In genomic region chr10:120938822-120939221, GRCh38 we compare ENCODE assay signal across 26 cellular contexts.
A peak's percentile ranks its signal among the peaks of the same experiment; 100 is the strongest.
DNase-seq lines count a peak whose midpoint lies in the region; ATAC-seq, FAIRE-seq and TF ChIP-seq lines count a peak whose summit lies in the region.
"Had no signal": no experiment of that assay in that cellular context is flagged by ENCODE, and none has a peak within 500 bp of the region (broad histone marks: within the 10 kb centered on the region; RNA-seq: fewer than 3 reads in every experiment).

No MANE protein-coding gene starts in this region.

- no peak overlapping the region for H3K27ac ChIP-seq in HepG2 (ENCODE audit: extremely low read length, insufficient read depth, low read length)
- H3K27ac ChIP-seq in right lobe of liver: no peak overlapping the region
- H3K27ac ChIP-seq in neuronal stem cell (replicated peaks; ENCODE audit: low read length): no peak overlapping the region
- no peak overlapping the region for H3K27ac ChIP-seq in sigmoid colon
- H3K27ac ChIP-seq: BLaER1 had no signal

- H3K18ac ChIP-seq in neuronal stem cell (ENCODE audit: low read length): peak overlapping the region; percentile 32

- H3K4ac ChIP-seq in neuronal stem cell (ENCODE audit: low read length): no peak overlapping the region

- TF ChIP-seq CTCF in HepG2 (CRISPR knock-in tag; IDR thresholded peaks at IDR 0.05) (no peak), right lobe of liver (IDR thresholded peaks at IDR 0.05) (no peak), sigmoid colon (IDR thresholded peaks at IDR 0.05) (no peak)

- TF ChIP-seq RAD21 in HepG2 (CRISPR knock-in tag; IDR thresholded peaks at IDR 0.05): no peak

- H3K4me2 ChIP-seq in HepG2 (ENCODE audit: low read depth, low read length): peak overlapping the region; percentile 23; the same call in 1 of the 2 replicates
- no peak overlapping the region for H3K4me2 ChIP-seq in neuronal stem cell (ENCODE audit: insufficient read depth, low read length, poor library complexity, severe bottlenecking)
- H3K4me2 ChIP-seq: BLaER1 had no signal

- in situ Hi-C loops in HepG2 (cut with HindIII; ENCODE audit: extremely low pct_ligation_motif_present, low pct_unique_long_range_greater_than_20kb): no loop called here

- FAIRE-seq in HepG2 (lab: Jason Lieb, UNC): no peak
- FAIRE-seq: A204.1, GM12878, GM12892, GM18507 had no signal

- no TSS peak for BruUV-seq in HepG2 (replicated peaks; lab: Mats Ljungman, UMichigan)

- H4K20me1 ChIP-seq in HepG2 (ENCODE audit: insufficient read depth, low read length): no peaks in the 10 kb centered on the region
- H4K20me1 ChIP-seq: BLaER1 had no signal

- POLR2A ChIA-PET in HepG2 (lab: Yijun Ruan, JAX): no interaction called here

- no peak overlapping the region for H2BK15ac ChIP-seq in neuronal stem cell (ENCODE audit: low read length)

- TF ChIP-seq EP300 in HepG2 (IDR thresholded peaks at IDR 0.05; ENCODE audit: low read depth in 2 of 2, low read length in 2 of 2) (no peak), HepG2 (CRISPR knock-in tag; IDR thresholded peaks at IDR 0.05; ENCODE audit: borderline replicate concordance) (no peak), sigmoid colon (IDR thresholded peaks at IDR 0.05) (no peak)

- H3K79me2 ChIP-seq in HepG2 (ENCODE audit: insufficient read depth, low read length): no peaks in the 10 kb centered on the region

- peak overlapping the region; percentile 66 for H3K14ac ChIP-seq in neuronal stem cell (ENCODE audit: low read length)

- H4K91ac ChIP-seq in neuronal stem cell (ENCODE audit: low read depth, low read length, poor library complexity): no peak overlapping the region

- intact Hi-C loops in HepG2 (cut with micrococcal nuclease; ENCODE audit: unreplicated experiment): no loop called here
- intact Hi-C loops in right lobe of liver (cut with DNase I): no loop called here
- intact Hi-C loops in sigmoid colon (cut with DNase I): no loop called here

- no peaks in the 10 kb centered on the region; a peak in 1 of 5 replicates for H3K27me3 ChIP-seq in HepG2 (ENCODE audit: control insufficient read depth in 1 of 2, insufficient read depth in 2 of 2, low read length in 2 of 2)
- H3K27me3 ChIP-seq in right lobe of liver: no peaks in the 10 kb centered on the region
- H3K27me3 ChIP-seq in neuronal stem cell (ENCODE audit: control insufficient read depth in 3 of 3, insufficient read depth in 3 of 3, low read depth in 1 of 3, low read length in 3 of 3): peaks cover 0 to 21% (median 0%) of the 10 kb centered on the region in 3 experiments
- H3K27me3 ChIP-seq in sigmoid colon: no peaks in the 10 kb centered on the region
- H3K27me3 ChIP-seq: BE2C, BLaER1 had no signal

- H2AFZ ChIP-seq in HepG2 (ENCODE audit: low read length) (no peak overlapping the region), neuronal stem cell (ENCODE audit: low read length) (no peak overlapping the region)

- no peak overlapping the region for H2BK5ac ChIP-seq in neuronal stem cell (ENCODE audit: low read length)

- TF ChIP-seq POLR2A in HepG2 (IDR thresholded peaks at IDR 0.05; ENCODE audit: insufficient read depth in 1 of 2, low read depth in 2 of 2, low read length in 2 of 2) (no peak), right lobe of liver (IDR thresholded peaks at IDR 0.05) (no peak), sigmoid colon (IDR thresholded peaks at IDR 0.05) (no peak)

- no peak overlapping the region for H4K8ac ChIP-seq in neuronal stem cell (ENCODE audit: low read depth, low read length)

- CTCF ChIA-PET in HepG2 (lab: Yijun Ruan, JAX; ENCODE audit: low intra/inter-chr PET ratio, low total read pairs): no interaction called here

- H2AK5ac ChIP-seq in neuronal stem cell (ENCODE audit: low read depth, low read length): no peak overlapping the region

- no peak overlapping the region for H2BK120ac ChIP-seq in neuronal stem cell (ENCODE audit: low read depth, low read length)

- ATAC-seq in HepG2 (no peak), right lobe of liver (no peak), HG03378 (IDR thresholded peaks at IDR 0.05; ENCODE audit: unreplicated experiment) (no peak), HG02973 (IDR thresholded peaks at IDR 0.05; ENCODE audit: unreplicated experiment) (no peak)
- ATAC-seq: GM12878 had no signal

- H3K36me3 ChIP-seq in HepG2 (replicated peaks in 1 of 2; ENCODE audit: control insufficient read depth in 1 of 2, insufficient read depth in 2 of 2, low read length in 2 of 2) (no peaks in the 10 kb centered on the region), right lobe of liver (no peaks in the 10 kb centered on the region), neuronal stem cell (replicated peaks in 1 of 2; ENCODE audit: control insufficient read depth in 2 of 2, insufficient read depth in 2 of 2, low read length in 2 of 2) (no peaks in the 10 kb centered on the region), sigmoid colon (no peaks in the 10 kb centered on the region)
- H3K36me3 ChIP-seq: BE2C, BLaER1 had no signal

- no peaks in the 10 kb centered on the region for H3K4me1 ChIP-seq in HepG2 (ENCODE audit: insufficient read depth, low read length)
- H3K4me1 ChIP-seq in right lobe of liver: no peaks in the 10 kb centered on the region
- no peaks in the 10 kb centered on the region for H3K4me1 ChIP-seq in neuronal stem cell (ENCODE audit: control insufficient read depth in 2 of 2, insufficient read depth in 1 of 2, low read depth in 1 of 2, low read length in 2 of 2)
- H3K4me1 ChIP-seq in sigmoid colon: peaks cover 0 to 8% (median 2%) of the 10 kb centered on the region in 4 donors
- H3K4me1 ChIP-seq: BE2C, BLaER1 had no signal

- DNase-seq in HepG2 (ENCODE audit: low spot score): no peak
- DNase-seq in right lobe of liver: no peak
- DNase-seq in neuronal stem cell (ENCODE audit: low spot score): no peak
- peak; percentile 28 for DNase-seq in sigmoid colon
- DNase-seq: 8988T; ACHN; BE2C; C1 segment of cervical spinal cord; CD4-positive, alpha-beta memory T cell; CD4-positive, CD25-positive, alpha-beta regulatory T cell; CD8-positive, alpha-beta memory T cell; COR-L47; DMS 273 treated with DMSO at 0.1 percent for 48 hours; DMS153; DMS53; DMS79; DND-41; EL; GDM1 had no signal

- H3K4me3 ChIP-seq in HepG2 (replicated peaks in 1 of 3; ENCODE audit: insufficient read depth in 1 of 3, low read depth in 2 of 3, low read length in 3 of 3) (no peak overlapping the region), right lobe of liver (no peak overlapping the region), neuronal stem cell (ENCODE audit: low read length in 2 of 2) (peak overlapping the region in 1 of 2 donors; percentile 16), sigmoid colon (no peak overlapping the region)
- H3K4me3 ChIP-seq: BLaER1, GM12878 had no signal

- 32% methylated on average over 2 of the region's 5 CpGs for WGBS in HepG2 (ENCODE audit: low lambda C conversion rate)
- WGBS in right lobe of liver (ENCODE audit: insufficient coverage, low coverage, low lambda C conversion rate, missing lambda C conversion rate): 63% methylated on average over 3 of the region's 5 CpGs
- WGBS in neuronal stem cell (ENCODE audit: extremely low coverage in 2 of 2, insufficient read length in 2 of 2, insufficient replicate concordance in 1 of 2), 2 donors: no CpG with 5 or more reads among the region's 5 CpGs
- WGBS in sigmoid colon, 2 donors: 92 to 96% methylated on average over 5 of the region's 5 CpGs

- H3K9ac ChIP-seq in HepG2 (ENCODE audit: insufficient read depth, low read depth, low read length) (no peak overlapping the region), neuronal stem cell (ENCODE audit: low read depth, low read length, poor library complexity) (peak overlapping the region; percentile 1)
- H3K9ac ChIP-seq: BLaER1 had no signal

- H3K79me1 ChIP-seq in neuronal stem cell (ENCODE audit: low read depth, low read length): no peaks in the 10 kb centered on the region

- no peak overlapping the region for H2BK12ac ChIP-seq in neuronal stem cell (ENCODE audit: low read length)

- no peak overlapping the region for H3K23ac ChIP-seq in neuronal stem cell (ENCODE audit: low read depth, low read length, poor library complexity)

- no peaks in the 10 kb centered on the region for H3K9me3 ChIP-seq in HepG2 (ENCODE audit: low read length)
- H3K9me3 ChIP-seq in right lobe of liver: no peaks in the 10 kb centered on the region
- H3K9me3 ChIP-seq in neuronal stem cell (replicated peaks in 1 of 2; ENCODE audit: control insufficient read depth in 2 of 2, insufficient read depth in 1 of 2, low read depth in 1 of 2, low read length in 2 of 2): no peaks in the 10 kb centered on the region
- no peaks in the 10 kb centered on the region for H3K9me3 ChIP-seq in sigmoid colon
- H3K9me3 ChIP-seq: BE2C, BLaER1 had no signal

TF ChIP-seq in HepG2, 621 proteins besides CTCF, POLR2A, EP300 and RAD21 (continues in another document):
- TF ChIP-seq ZBTB37 (CRISPR knock-in tag; IDR thresholded peaks at IDR 0.05) (no peak), ZNF331 (CRISPR knock-in tag; IDR thresholded peaks at IDR 0.05) (no peak), ZNF761 (CRISPR knock-in tag; conservative IDR thresholded peaks at IDR 0.05) (no peak), ZNF234 (CRISPR knock-in tag; conservative IDR thresholded peaks at IDR 0.05) (no peak), HNRNPLL (IDR thresholded peaks at IDR 0.05; ENCODE audit: low read depth, low read length, poor library complexity, severe bottlenecking) (no peak), BCL6 (CRISPR knock-in tag; IDR thresholded peaks at IDR 0.05) (no peak), HMG20B (CRISPR knock-in tag; conservative IDR thresholded peaks at IDR 0.05) (no peak)
- TF ChIP-seq, protein P1, sequence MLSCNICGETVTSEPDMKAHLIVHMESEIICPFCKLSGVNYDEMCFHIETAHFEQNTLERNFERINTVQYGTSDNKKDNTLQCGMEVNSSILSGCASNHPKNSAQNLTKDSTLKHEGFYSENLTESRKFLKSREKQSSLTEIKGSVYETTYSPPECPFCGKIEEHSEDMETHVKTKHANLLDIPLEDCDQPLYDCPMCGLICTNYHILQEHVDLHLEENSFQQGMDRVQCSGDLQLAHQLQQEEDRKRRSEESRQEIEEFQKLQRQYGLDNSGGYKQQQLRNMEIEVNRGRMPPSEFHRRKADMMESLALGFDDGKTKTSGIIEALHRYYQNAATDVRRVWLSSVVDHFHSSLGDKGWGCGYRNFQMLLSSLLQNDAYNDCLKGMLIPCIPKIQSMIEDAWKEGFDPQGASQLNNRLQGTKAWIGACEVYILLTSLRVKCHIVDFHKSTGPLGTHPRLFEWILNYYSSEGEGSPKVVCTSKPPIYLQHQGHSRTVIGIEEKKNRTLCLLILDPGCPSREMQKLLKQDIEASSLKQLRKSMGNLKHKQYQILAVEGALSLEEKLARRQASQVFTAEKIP (CRISPR knock-in tag; IDR thresholded peaks at IDR 0.05; ENCODE audit: borderline replicate concordance): no peak
